9 cellular contexts compared by ENCODE assay signal in genomic region chr17:73189417-73190099, GRCh38. TPM values are rescaled to one million over a fixed set of nuclear protein-coding genes. Genes with fewer than 3 reads are reported as not detected.
DNase-seq lines count a peak whose midpoint lies in the region; ATAC-seq and TF ChIP-seq lines count a peak whose summit lies in the region.
"Had no signal": no experiment of that assay in that cellular context is flagged by ENCODE, and none has a peak within 500 bp of the region (broad histone marks: within the 10 kb centered on the region; RNA-seq: fewer than 3 reads in every experiment).

No MANE protein-coding gene starts in this region.

- no peaks in the 10 kb centered on the region for H3K36me3 Mint-ChIP-seq in WTC11
- peaks cover 5% of the 10 kb centered on the region for H3K36me3 Mint-ChIP-seq in effector memory CD8-positive, alpha-beta T cell (ENCODE audit: insufficient read depth)

- DNase-seq in DMS79 treated with DMSO at 0.1 percent for 48 hours (lab: John Stamatoyannopoulos, UW) (peak; percentile 4), DMS79 (lab: John Stamatoyannopoulos, UW) (no peak), NCI-H2029 treated with DMSO at 0.1 percent for 48 hours (lab: John Stamatoyannopoulos, UW) (peak; percentile 28), WTC11 (ENCODE audit: low spot score) (peak; percentile 50), kidney glomerular epithelial cell (lab: John Stamatoyannopoulos, UW) (peak; percentile 71)
- DNase-seq in effector memory CD8-positive, alpha-beta T cell: no peak
- DNase-seq: right cardiac atrium had no signal

- no peaks in the 10 kb centered on the region for H3K27me3 Mint-ChIP-seq in WTC11 (ENCODE audit: low read depth)
- no peaks in the 10 kb centered on the region for H3K27me3 Mint-ChIP-seq in effector memory CD8-positive, alpha-beta T cell

- TF ChIP-seq CTCF in WTC11 (IDR thresholded peaks at IDR 0.05) (no peak), gastroesophageal sphincter (IDR thresholded peaks at IDR 0.05) (no peak)

- no peaks in the 10 kb centered on the region for H3K9me3 ChIP-seq in gastroesophageal sphincter

- POLR2A ChIA-PET in WTC11 (lab: Charles Lee): interaction anchor here (0.7 to 1.2 kb wide), 4 partner anchors 22 to 203 kb away, joined by 3 to 4 read pairs (median 3); partner anchors contain the start of gene SSTR2

- CTCF ChIA-PET in WTC11 (lab: Charles Lee): interaction anchor here (0.6 to 4.0 kb wide), 18 partner anchors 17 to 633 kb away, joined by 3 to 48 read pairs (median 4); partner anchors contain the start of genes SLC39A11 and SSTR2

- 78 to 94% methylated on average over 3 to 5 of the region's 6 CpGs for WGBS in gastroesophageal sphincter (ENCODE audit: low coverage in 1 of 2), 2 donors

- TF ChIP-seq POLR2A in gastroesophageal sphincter (IDR thresholded peaks at IDR 0.05): no peak

- H3K36me3 ChIP-seq in gastroesophageal sphincter: no peaks in the 10 kb centered on the region

- ATAC-seq in WTC11: peak; percentile 43
- ATAC-seq in gastroesophageal sphincter: no peak
- no peak for ATAC-seq in HG03442 (IDR thresholded peaks at IDR 0.05; ENCODE audit: unreplicated experiment)
- ATAC-seq in effector memory CD8-positive, alpha-beta T cell (replicated peaks): no peak

- H3K4me3 ChIP-seq in gastroesophageal sphincter: no peak overlapping the region

- no peak overlapping the region for H3K27ac ChIP-seq in gastroesophageal sphincter

- no peak overlapping the region for H3K4me3 Mint-ChIP-seq in WTC11
- H3K4me3 Mint-ChIP-seq in effector memory CD8-positive, alpha-beta T cell: no peak overlapping the region

- H3K27me3 ChIP-seq in gastroesophageal sphincter: no peaks in the 10 kb centered on the region

- H3K27ac Mint-ChIP-seq in WTC11: peak overlapping the region; percentile 27; the same call in 1 of the 2 replicates
- no peak overlapping the region for H3K27ac Mint-ChIP-seq in effector memory CD8-positive, alpha-beta T cell

- no peak for TF ChIP-seq EP300 in gastroesophageal sphincter (IDR thresholded peaks at IDR 0.05)

- H3K9me3 Mint-ChIP-seq in WTC11: no peaks in the 10 kb centered on the region
- no peaks in the 10 kb centered on the region for H3K9me3 Mint-ChIP-seq in effector memory CD8-positive, alpha-beta T cell

- peaks cover 19% of the 10 kb centered on the region for H3K4me1 Mint-ChIP-seq in WTC11
- peaks cover 12 to 16% of the 10 kb centered on the region in 2 donors for H3K4me1 Mint-ChIP-seq in effector memory CD8-positive, alpha-beta T cell (ENCODE audit: low read depth in 2 of 2)

- peaks cover 0 to 24% (median 5%) of the 10 kb centered on the region in 3 donors for H3K4me1 ChIP-seq in gastroesophageal sphincter

TF ChIP-seq in WTC11, 78 proteins besides CTCF, POLR2A, EP300 and RAD21:
- TF ChIP-seq, protein P1, sequence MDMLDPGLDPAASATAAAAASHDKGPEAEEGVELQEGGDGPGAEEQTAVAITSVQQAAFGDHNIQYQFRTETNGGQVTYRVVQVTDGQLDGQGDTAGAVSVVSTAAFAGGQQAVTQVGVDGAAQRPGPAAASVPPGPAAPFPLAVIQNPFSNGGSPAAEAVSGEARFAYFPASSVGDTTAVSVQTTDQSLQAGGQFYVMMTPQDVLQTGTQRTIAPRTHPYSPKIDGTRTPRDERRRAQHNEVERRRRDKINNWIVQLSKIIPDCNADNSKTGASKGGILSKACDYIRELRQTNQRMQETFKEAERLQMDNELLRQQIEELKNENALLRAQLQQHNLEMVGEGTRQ (CRISPR knock-in tag; IDR thresholded peaks at IDR 0.05): peak; percentile 84
- TF ChIP-seq, protein P2, sequence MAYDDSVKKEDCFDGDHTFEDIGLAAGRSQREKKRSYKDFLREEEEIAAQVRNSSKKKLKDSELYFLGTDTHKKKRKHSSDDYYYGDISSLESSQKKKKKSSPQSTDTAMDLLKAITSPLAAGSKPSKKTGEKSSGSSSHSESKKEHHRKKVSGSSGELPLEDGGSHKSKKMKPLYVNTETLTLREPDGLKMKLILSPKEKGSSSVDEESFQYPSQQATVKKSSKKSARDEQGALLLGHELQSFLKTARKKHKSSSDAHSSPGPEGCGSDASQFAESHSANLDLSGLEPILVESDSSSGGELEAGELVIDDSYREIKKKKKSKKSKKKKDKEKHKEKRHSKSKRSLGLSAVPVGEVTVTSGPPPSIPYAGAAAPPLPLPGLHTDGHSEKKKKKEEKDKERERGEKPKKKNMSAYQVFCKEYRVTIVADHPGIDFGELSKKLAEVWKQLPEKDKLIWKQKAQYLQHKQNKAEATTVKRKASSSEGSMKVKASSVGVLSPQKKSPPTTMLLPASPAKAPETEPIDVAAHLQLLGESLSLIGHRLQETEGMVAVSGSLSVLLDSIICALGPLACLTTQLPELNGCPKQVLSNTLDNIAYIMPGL (CRISPR knock-in tag; IDR thresholded peaks at IDR 0.05): 0 out of 2 replicates have a peak, but pooled peaks have one; percentile 26
- TF ChIP-seq FOXP4 (CRISPR knock-in tag; IDR thresholded peaks at IDR 0.05) (no peak), ZNF263 (CRISPR knock-in tag; IDR thresholded peaks at IDR 0.05; ENCODE audit: low read depth) (no peak), ZBTB43 (CRISPR knock-in tag; IDR thresholded peaks at IDR 0.05) (no peak), USF1 (CRISPR knock-in tag; IDR thresholded peaks at IDR 0.05) (peak; percentile 79)

RNA-seq across cellular contexts. Expression of gene COG1, which starts 3.3 kb away (rescaled TPM):
- 19.2 to 22.6 TPM (median 19.5 TPM) in 3 replicates for total RNA-seq in WTC11 (2021)
- 10 to 100 TPM; 16.2 to 33.0 (median 27.3) TPM for total RNA-seq in gastroesophageal sphincter

RNA-seq across cellular contexts. Expression of gene SSTR2, which starts 24.7 kb away (rescaled TPM):
- total RNA-seq in WTC11 (2021) (1.9 to 3.7 TPM (median 1.9 TPM) in 3 replicates), gastroesophageal sphincter (1 to 10 TPM in 3 of 4 donors, under 1 TPM in 1; 0.93 to 2.0 (median 1.0) TPM)

Comparison
In these comparisons a context has a peak if more than half of its experiments do, and no peak if none do; other contexts are left out.
1. DNase-seq: peak in DMS79 treated with DMSO at 0.1 percent for 48 hours (single experiment), NCI-H2029 treated with DMSO at 0.1 percent for 48 hours (single experiment), WTC11 (single experiment) and kidney glomerular epithelial cell (single experiment); none in DMS79 (single experiment) and effector memory CD8-positive, alpha-beta T cell (0 of 3).